ENCODE assay signal across 7 cellular contexts in the genomic region with DNA sequence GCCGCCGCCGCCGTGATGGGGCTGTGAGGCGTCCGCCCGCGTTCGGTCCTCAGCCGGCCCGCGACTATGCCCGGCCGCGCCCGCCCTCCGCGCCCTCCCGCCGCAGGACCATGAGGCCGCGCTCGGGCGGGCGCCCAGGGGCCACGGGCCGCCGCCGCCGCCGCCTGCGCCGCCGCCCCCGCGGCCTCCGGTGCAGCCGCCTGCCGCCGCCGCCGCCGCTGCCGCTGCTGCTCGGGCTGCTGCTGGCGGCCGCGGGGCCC. TPM values are rescaled to one million over a fixed set of nuclear protein-coding genes. Genes with fewer than 3 reads are reported as not detected.
DNase-seq lines count a peak whose midpoint lies in the region; ATAC-seq and TF ChIP-seq lines count a peak whose summit lies in the region.

No MANE protein-coding gene starts in this region.

- intact Hi-C loops in PC-3 (cut with micrococcal nuclease) (loop anchor here (2.0 to 10.0 kb wide), 2 partner anchors 91 to 157 kb away; no protein-coding TSS in a partner anchor), testis (cut with DNase I; ENCODE audit: low total_unique reads) (no loop called here)

- H3K4me2 ChIP-seq in PC-3 (ENCODE audit: low read length), result no peak overlapping the region

- TF ChIP-seq CTCF in PC-3 (conservative IDR thresholded peaks at IDR 0.05; ENCODE audit: low read depth, low read length), result no peak
- TF ChIP-seq CTCF in testis (IDR thresholded peaks at IDR 0.05), result no peak

- no peak for DNase-seq in PC-3
- DNase-seq in iPS DF 6.9 (ENCODE audit: low read depth, low spot score), result no peak
- no peak for DNase-seq in testis
- DNase-seq in HuH-7 (ENCODE audit: low spot score), result no peak
- no peak for DNase-seq in ecto neural progenitor cell (ENCODE audit: low spot score)

- H2AFZ ChIP-seq in PC-3 (ENCODE audit: low read length), result no peak overlapping the region

- H3K27ac ChIP-seq in PC-3 (ENCODE audit: low read length) (no peak overlapping the region), iPS DF 6.9 (ENCODE audit: low read length) (no peak overlapping the region), testis (no peak overlapping the region)

- H3K9me3 ChIP-seq in PC-3 (ENCODE audit: low read length), result no peaks in the 10 kb centered on the region
- H3K9me3 ChIP-seq in iPS DF 6.9 (ENCODE audit: control insufficient read depth, insufficient read depth, low read length), result no peaks in the 10 kb centered on the region
- H3K9me3 ChIP-seq in testis, result no peaks in the 10 kb centered on the region

- no peak for TF ChIP-seq POLR2A in testis (IDR thresholded peaks at IDR 0.05)

- H3K36me3 ChIP-seq in PC-3 (ENCODE audit: low read depth, low read length) (no peaks in the 10 kb centered on the region), iPS DF 6.9 (ENCODE audit: control insufficient read depth, insufficient read depth, low read length) (no peaks in the 10 kb centered on the region), testis (ENCODE audit: low read depth, missing control alignments) (no peaks in the 10 kb centered on the region)

- CTCF ChIA-PET in PC-3 (lab: Charles Lee), result no interaction called here

- H3K9ac ChIP-seq in PC-3 (ENCODE audit: low read length), result no peak overlapping the region

- no TSS peak for BruUV-seq in PC-3 (replicated peaks; lab: Mats Ljungman, UMichigan)

- peak overlapping the region; percentile 93; the same call in 1 of the 2 replicates for H3K4me3 ChIP-seq in PC-3 (ENCODE audit: low read length)
- H3K4me3 ChIP-seq in iPS DF 6.9 (ENCODE audit: low read length), result peak overlapping the region; percentile 98; the same call in 1 of the 2 replicates
- H3K4me3 ChIP-seq in testis, result peak overlapping the region; percentile 69 to 70

- no peaks in the 10 kb centered on the region for H3K9me2 ChIP-seq in PC-3 (replicated peaks; ENCODE audit: low read length)

- peaks cover 31% of the 10 kb centered on the region for H4K20me1 ChIP-seq in PC-3 (ENCODE audit: low read length)

- no peaks in the 10 kb centered on the region for H3F3A ChIP-seq in PC-3 (ENCODE audit: low read length, unreplicated experiment)

- ATAC-seq in GM21423 (IDR thresholded peaks at IDR 0.05; ENCODE audit: unreplicated experiment), result peak; percentile 26
- ATAC-seq in PC-3, result no peak; the same call in 1 of the 2 replicates
- no peak for ATAC-seq in HG03565 (IDR thresholded peaks at IDR 0.05; ENCODE audit: unreplicated experiment)

- POLR2A ChIA-PET in PC-3 (lab: Charles Lee; ENCODE audit: unreplicated experiment), result interaction anchor here (0.5 to 0.7 kb wide), 5 partner anchors 15 to 173 kb away, joined by 3 to 27 read pairs (median 4); no protein-coding TSS in a partner anchor

- H3K79me2 ChIP-seq in PC-3 (ENCODE audit: low read length), result peaks cover 45% of the 10 kb centered on the region

- no peaks in the 10 kb centered on the region for H3K27me3 ChIP-seq in PC-3 (ENCODE audit: low read length)
- no peaks in the 10 kb centered on the region for H3K27me3 ChIP-seq in iPS DF 6.9 (ENCODE audit: control insufficient read depth, insufficient read depth, low read length)
- no peaks in the 10 kb centered on the region for H3K27me3 ChIP-seq in testis

- H3K4me1 ChIP-seq in PC-3 (ENCODE audit: insufficient read depth, low read length), result peaks cover 28% of the 10 kb centered on the region
- H3K4me1 ChIP-seq in iPS DF 6.9 (ENCODE audit: control insufficient read depth, insufficient read depth, low read length), result peaks cover 4% of the 10 kb centered on the region; the same call in 1 of the 2 replicates
- H3K4me1 ChIP-seq in testis, result peaks cover 11% of the 10 kb centered on the region

- no CpG with 5 or more reads among the region's 48 CpGs for WGBS in iPS DF 6.9 (ENCODE audit: insufficient coverage, insufficient read length)
- WGBS in testis, 2 donors, result 0% methylated on average over 8 of the region's 48 CpGs; no CpG with 5 or more reads in 1 of the 2 donors

RNA-seq across cellular contexts. Expression of gene ZNRF3, which starts 0.2 kb away (rescaled TPM):
- total RNA-seq in PC-3 (2014; rRNA removed) (8.1 and 9.4 TPM in 2 replicates), testis (10 to 100 TPM; 32.2 to 44.5 TPM)
- 13.9 TPM for polyA plus RNA-seq in testis (ENCODE audit: insufficient read depth, low read depth, low replicate concordance)
